In the genomic region with DNA sequence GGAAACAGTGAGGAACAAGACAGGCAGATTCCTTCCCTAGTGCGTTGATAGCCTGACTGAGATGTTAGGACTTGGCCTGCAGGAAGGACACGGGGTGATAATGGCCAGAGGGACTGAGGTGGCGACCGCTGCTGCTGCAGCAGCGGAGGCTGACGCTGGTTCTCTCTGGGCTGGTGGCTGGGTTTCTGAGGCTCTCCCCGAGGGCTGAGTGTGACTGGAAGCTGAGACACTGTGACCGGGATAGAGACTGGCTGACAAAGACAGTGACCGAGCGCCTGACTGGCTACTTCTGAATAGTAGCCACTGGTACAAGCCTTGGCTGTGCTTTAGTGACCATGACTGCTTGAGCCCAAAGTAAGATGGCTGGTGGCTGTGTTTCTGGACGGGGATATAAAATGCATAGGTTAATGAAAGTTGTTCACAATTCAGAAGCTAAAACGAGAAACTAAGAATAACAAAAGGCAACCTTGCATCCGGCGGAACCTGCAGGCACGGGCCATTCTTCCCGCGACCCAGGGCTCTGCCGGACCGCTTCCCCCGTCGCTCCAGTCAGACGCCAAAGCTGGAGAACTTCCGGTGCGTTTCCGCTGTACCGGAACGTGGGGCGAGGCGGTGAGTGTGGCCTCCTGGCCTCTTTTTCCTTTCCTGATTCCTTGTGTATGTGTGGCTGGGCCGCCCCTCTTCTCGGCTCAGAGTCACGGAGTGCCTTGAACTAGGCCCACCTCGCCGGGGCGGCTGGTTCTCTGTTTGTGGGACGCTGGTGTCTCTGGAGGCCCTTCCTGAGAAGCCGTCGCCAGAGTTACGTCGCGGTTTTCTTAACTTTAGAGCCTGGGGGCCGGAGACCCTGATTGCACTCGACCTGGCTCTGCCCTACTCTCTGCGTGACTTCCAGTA, we compare ENCODE assay signal across 8 cellular contexts. TPM values are rescaled to one million over a fixed set of nuclear protein-coding genes. Genes with fewer than 3 reads are reported as not detected.
DNase-seq lines count a peak whose midpoint lies in the region; ATAC-seq and TF ChIP-seq lines count a peak whose summit lies in the region.

A gene with protein sequence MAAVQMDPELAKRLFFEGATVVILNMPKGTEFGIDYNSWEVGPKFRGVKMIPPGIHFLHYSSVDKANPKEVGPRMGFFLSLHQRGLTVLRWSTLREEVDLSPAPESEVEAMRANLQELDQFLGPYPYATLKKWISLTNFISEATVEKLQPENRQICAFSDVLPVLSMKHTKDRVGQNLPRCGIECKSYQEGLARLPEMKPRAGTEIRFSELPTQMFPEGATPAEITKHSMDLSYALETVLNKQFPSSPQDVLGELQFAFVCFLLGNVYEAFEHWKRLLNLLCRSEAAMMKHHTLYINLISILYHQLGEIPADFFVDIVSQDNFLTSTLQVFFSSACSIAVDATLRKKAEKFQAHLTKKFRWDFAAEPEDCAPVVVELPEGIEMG (plus strand): TSS at position 587 of the 894 bp plus-strand sequence. CDS start 3,391 bp downstream, outside the sequence.

- TF ChIP-seq CTCF in psoas muscle (IDR thresholded peaks at IDR 0.05) = no peak

- H3K4me3 ChIP-seq in psoas muscle = peak within 1 kb of the TSS; percentile 91

- DNase-seq in D341Med (ENCODE audit: low spot score) (peak; percentile 91), GOT3 (lab: John Stamatoyannopoulos, UW) (peak; percentile 56), NCI-H1694 (lab: John Stamatoyannopoulos, UW) (peak; percentile 43), T-helper 2 cell (peak; percentile 24 to 89 (median 58)), amygdala (lab: John Stamatoyannopoulos, UW) (peak in 54 of 56 donors; percentile 31 to 83 (median 63)), left ventricle myocardium superior (peak; percentile 84), psoas muscle (peak; percentile 83 to 90), ureter (ENCODE audit: low spot score) (peak; percentile 86)

- peak within 1 kb of the TSS; percentile 89 for H3K27ac ChIP-seq in psoas muscle

- H3K27me3 ChIP-seq in psoas muscle (ENCODE audit: insufficient read depth in 3 of 3, low read length in 2 of 3) = no peaks in the 10 kb centered on the region

- H3K4me1 ChIP-seq in psoas muscle = peaks cover 27% of the 10 kb centered on the region

- intact Hi-C loops in left ventricle myocardium superior (cut with micrococcal nuclease) = no loop called here
- intact Hi-C loops in psoas muscle (cut with DNase I) = no loop called here

- ATAC-seq in left ventricle myocardium superior = peak; percentile 97
- peak; percentile 96 to 99 (median 98) for ATAC-seq in psoas muscle

- 10 to 11% (median 10%) methylated on average over 44 of the region's 44 CpGs for WGBS in psoas muscle, 3 donors

- H3K36me3 ChIP-seq in psoas muscle (ENCODE audit: insufficient read depth in 1 of 2, low read depth in 1 of 2) = peaks cover 0 to 17% of the 10 kb centered on the region in 2 donors

- H3K9me3 ChIP-seq in psoas muscle = no peaks in the 10 kb centered on the region

RNA-seq across cellular contexts. Expression of the gene that starts here (rescaled TPM):
- total RNA-seq in left ventricle myocardium superior (14.8 TPM), psoas muscle (10 to 100 TPM; 13.4 to 25.8 (median 14.1) TPM), ureter (30.8 TPM)
- polyA plus RNA-seq in psoas muscle = 10 to 100 TPM; 20.3 to 29.6 (median 24.5) TPM

Comparison
In these comparisons a context has a peak if more than half of its experiments do, and no peak if none do; other contexts are left out.
1. Peak in every context shown above with its lines: DNase-seq, ATAC-seq, H3K4me3 ChIP-seq and H3K27ac ChIP-seq.